1 cellular context compared by ENCODE assay signal in the genomic region with DNA sequence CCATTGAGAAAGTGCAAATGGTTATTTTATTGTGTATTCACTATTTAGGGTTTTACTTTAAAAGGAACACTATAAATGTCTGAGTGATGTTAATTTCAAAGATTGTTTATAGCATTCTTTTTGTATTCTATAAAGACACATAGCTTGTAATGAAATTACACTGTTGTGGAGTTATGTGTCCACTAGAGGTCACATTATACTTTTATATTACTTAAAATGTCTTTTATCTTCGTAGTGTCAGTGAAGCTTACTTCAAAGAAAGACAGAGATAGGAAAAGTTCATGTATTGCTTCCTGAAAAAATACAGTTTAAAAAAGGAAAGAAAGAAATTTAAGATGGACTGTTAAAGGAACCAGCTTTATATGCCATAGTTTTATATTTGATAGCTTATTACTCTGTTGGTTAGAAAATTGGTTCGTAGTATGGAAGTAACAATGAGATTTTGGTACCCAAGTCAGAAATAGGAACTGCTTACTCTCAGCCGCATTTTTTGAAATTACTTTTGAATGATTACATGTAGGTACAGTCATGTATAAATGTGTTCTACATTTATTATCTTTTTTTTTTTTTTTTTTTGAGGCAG.
TF ChIP-seq lines count a peak whose summit lies in the region.

No MANE protein-coding gene starts in this region.

TF ChIP-seq in liver, 16 proteins besides CTCF, POLR2A, EP300 and RAD21 (continued from another document):
- TF ChIP-seq, protein P1, sequence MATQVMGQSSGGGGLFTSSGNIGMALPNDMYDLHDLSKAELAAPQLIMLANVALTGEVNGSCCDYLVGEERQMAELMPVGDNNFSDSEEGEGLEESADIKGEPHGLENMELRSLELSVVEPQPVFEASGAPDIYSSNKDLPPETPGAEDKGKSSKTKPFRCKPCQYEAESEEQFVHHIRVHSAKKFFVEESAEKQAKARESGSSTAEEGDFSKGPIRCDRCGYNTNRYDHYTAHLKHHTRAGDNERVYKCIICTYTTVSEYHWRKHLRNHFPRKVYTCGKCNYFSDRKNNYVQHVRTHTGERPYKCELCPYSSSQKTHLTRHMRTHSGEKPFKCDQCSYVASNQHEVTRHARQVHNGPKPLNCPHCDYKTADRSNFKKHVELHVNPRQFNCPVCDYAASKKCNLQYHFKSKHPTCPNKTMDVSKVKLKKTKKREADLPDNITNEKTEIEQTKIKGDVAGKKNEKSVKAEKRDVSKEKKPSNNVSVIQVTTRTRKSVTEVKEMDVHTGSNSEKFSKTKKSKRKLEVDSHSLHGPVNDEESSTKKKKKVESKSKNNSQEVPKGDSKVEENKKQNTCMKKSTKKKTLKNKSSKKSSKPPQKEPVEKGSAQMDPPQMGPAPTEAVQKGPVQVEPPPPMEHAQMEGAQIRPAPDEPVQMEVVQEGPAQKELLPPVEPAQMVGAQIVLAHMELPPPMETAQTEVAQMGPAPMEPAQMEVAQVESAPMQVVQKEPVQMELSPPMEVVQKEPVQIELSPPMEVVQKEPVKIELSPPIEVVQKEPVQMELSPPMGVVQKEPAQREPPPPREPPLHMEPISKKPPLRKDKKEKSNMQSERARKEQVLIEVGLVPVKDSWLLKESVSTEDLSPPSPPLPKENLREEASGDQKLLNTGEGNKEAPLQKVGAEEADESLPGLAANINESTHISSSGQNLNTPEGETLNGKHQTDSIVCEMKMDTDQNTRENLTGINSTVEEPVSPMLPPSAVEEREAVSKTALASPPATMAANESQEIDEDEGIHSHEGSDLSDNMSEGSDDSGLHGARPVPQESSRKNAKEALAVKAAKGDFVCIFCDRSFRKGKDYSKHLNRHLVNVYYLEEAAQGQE (IDR thresholded peaks at IDR 0.05): no peak
- TF ChIP-seq HNF4G (IDR thresholded peaks at IDR 0.05): no peak
